ENCODE assay signal across 16 cellular contexts in genomic region chr4:164293181-164293580, GRCh38.
DNase-seq lines count a peak whose midpoint lies in the region; TF ChIP-seq lines count a peak whose summit lies in the region.
"Had no signal": no experiment of that assay in that cellular context is flagged by ENCODE, and none has a peak within 500 bp of the region (broad histone marks: within the 10 kb centered on the region; RNA-seq: fewer than 3 reads in every experiment).

No MANE protein-coding gene starts in this region.

- no peaks in the 10 kb centered on the region for H3K36me3 ChIP-seq in OCI-LY7 (ENCODE audit: insufficient read depth, low read length)
- H3K36me3 ChIP-seq: BLaER1 treated with 17β-estradiol and CSF1 and Interleukin-3, amounts not matched to agents 10 nM and 100 nM had no signal

- intact Hi-C loops in OCI-LY7 (cut with micrococcal nuclease; ENCODE audit: unreplicated experiment): no loop called here

- CTCF ChIA-PET in OCI-LY7 (lab: Charles Lee; ENCODE audit: unreplicated experiment): no interaction called here

- no peaks in the 10 kb centered on the region for H3K9me3 Mint-ChIP-seq in endothelial cell (ENCODE audit: unreplicated experiment)

- POLR2A ChIA-PET in OCI-LY7 (lab: Charles Lee): interaction anchor here (0.6 kb wide), 1 partner anchor 788 kb away, joined by 6 read pairs; no protein-coding TSS in a partner anchor

- H4K20me1 ChIP-seq in OCI-LY7 (ENCODE audit: insufficient read depth, low read length): no peaks in the 10 kb centered on the region; the same call in 1 of the 2 replicates
- H4K20me1 ChIP-seq: BLaER1 treated with 17β-estradiol and CSF1 and Interleukin-3, amounts not matched to agents 10 nM and 100 nM had no signal

- no peak overlapping the region for H2AFZ ChIP-seq in OCI-LY7 (ENCODE audit: low read length)

- H3K4me3 Mint-ChIP-seq in endothelial cell (ENCODE audit: unreplicated experiment): no peak overlapping the region
- H3K4me3 Mint-ChIP-seq: CD4-positive, CD25-positive, alpha-beta regulatory T cell had no signal

- H3K79me2 ChIP-seq in OCI-LY7 (ENCODE audit: insufficient read depth, low read depth, low read length): no peaks in the 10 kb centered on the region

- H3K4me1 Mint-ChIP-seq in endothelial cell (ENCODE audit: unreplicated experiment): no peaks in the 10 kb centered on the region
- H3K4me1 Mint-ChIP-seq: CD4-positive, CD25-positive, alpha-beta regulatory T cell had no signal

- no TSS peak for BruUV-seq in OCI-LY7 (replicated peaks; lab: Mats Ljungman, UMichigan)

- no peaks in the 10 kb centered on the region for H3K9me2 ChIP-seq in OCI-LY7 (ENCODE audit: insufficient read depth, low read length)

- H3K27ac ChIP-seq in OCI-LY7 (ENCODE audit: low read depth, low read length, poor library complexity, severe bottlenecking): no peak overlapping the region
- H3K27ac ChIP-seq: BLaER1 treated with 17β-estradiol and CSF1 and Interleukin-3, amounts not matched to agents 10 nM and 100 nM had no signal

- no peaks in the 10 kb centered on the region for H3K4me1 ChIP-seq in OCI-LY7 (ENCODE audit: insufficient read depth, low read length, poor library complexity, severe bottlenecking)
- H3K4me1 ChIP-seq: BLaER1 treated with 17β-estradiol and CSF1 and Interleukin-3, amounts not matched to agents 10 nM and 100 nM had no signal

- TF ChIP-seq CTCF in fibroblast of mammary gland (conservative IDR thresholded peaks at IDR 0.05; ENCODE audit: control insufficient read depth, insufficient read depth, low read depth, low read length): no peak
- TF ChIP-seq CTCF in OCI-LY7 (conservative IDR thresholded peaks at IDR 0.05; ENCODE audit: low read length): no peak
- TF ChIP-seq CTCF in endothelial cell (IDR thresholded peaks at IDR 0.05; ENCODE audit: unreplicated experiment): no peak

- no peak overlapping the region for H3K27ac Mint-ChIP-seq in endothelial cell (ENCODE audit: unreplicated experiment)
- H3K27ac Mint-ChIP-seq: CD4-positive, CD25-positive, alpha-beta regulatory T cell had no signal

- no peak overlapping the region for H3K4me2 ChIP-seq in OCI-LY7 (ENCODE audit: low read length)
- H3K4me2 ChIP-seq: BLaER1 treated with 17β-estradiol and CSF1 and Interleukin-3, amounts not matched to agents 10 nM and 100 nM had no signal

- no peak overlapping the region for H3K4me3 ChIP-seq in Jurkat, Clone E6-1 (ENCODE audit: low read length)
- H3K4me3 ChIP-seq in fibroblast of mammary gland (ENCODE audit: control insufficient read depth, low read depth, low read length): no peak overlapping the region
- H3K4me3 ChIP-seq in OCI-LY7 (ENCODE audit: low read depth, low read length, poor library complexity, severe bottlenecking): no peak overlapping the region
- H3K4me3 ChIP-seq: BLaER1 treated with 17β-estradiol and CSF1 and Interleukin-3, amounts not matched to agents 10 nM and 100 nM; GM12878 had no signal

- DNase-seq in A172 (ENCODE audit: low spot score) (peak; percentile 6), OCI-M1 (lab: John Stamatoyannopoulos, UW) (peak; percentile 27), fibroblast of mammary gland (ENCODE audit: low read depth) (peak; percentile 19), OCI-LY7 (ENCODE audit: low spot score) (no peak), endothelial cell (ENCODE audit: low spot score) (no peak)
- peak; percentile 10 for DNase-seq in Jurkat, Clone E6-1 (ENCODE audit: low read depth, low spot score)
- no peak for DNase-seq in activated CD4-positive, alpha-beta T cell treated with anti-CD3 and anti-CD28 coated beads for 4 hours
- DNase-seq: 8988T; ACHN; CD4-positive, CD25-positive, alpha-beta regulatory T cell; DMS53; GOT3; HCEC 1CT; IMR-90 had no signal

- no peaks in the 10 kb centered on the region for H3K36me3 Mint-ChIP-seq in endothelial cell (ENCODE audit: low read depth, unreplicated experiment)
- H3K36me3 Mint-ChIP-seq: CD4-positive, CD25-positive, alpha-beta regulatory T cell had no signal

- H3K9me3 ChIP-seq in OCI-LY7 (ENCODE audit: low read length): no peaks in the 10 kb centered on the region
- H3K9me3 ChIP-seq: BLaER1 treated with 17β-estradiol and CSF1 and Interleukin-3, amounts not matched to agents 10 nM and 100 nM had no signal

- no peaks in the 10 kb centered on the region for H3K27me3 Mint-ChIP-seq in endothelial cell (ENCODE audit: unreplicated experiment)
- H3K27me3 Mint-ChIP-seq: CD4-positive, CD25-positive, alpha-beta regulatory T cell had no signal

Comparison
In these comparisons a context has a peak if more than half of its experiments do, and no peak if none do; other contexts are left out.
1. DNase-seq: peak in A172 (single experiment), Jurkat, Clone E6-1 (single experiment), OCI-M1 (single experiment) and fibroblast of mammary gland (single experiment); none in activated CD4-positive, alpha-beta T cell treated with anti-CD3 and anti-CD28 coated beads for 4 hours (0 of 2), OCI-LY7 (single experiment) and endothelial cell (single experiment).